8 cellular contexts compared by ENCODE assay signal in the genomic region with DNA sequence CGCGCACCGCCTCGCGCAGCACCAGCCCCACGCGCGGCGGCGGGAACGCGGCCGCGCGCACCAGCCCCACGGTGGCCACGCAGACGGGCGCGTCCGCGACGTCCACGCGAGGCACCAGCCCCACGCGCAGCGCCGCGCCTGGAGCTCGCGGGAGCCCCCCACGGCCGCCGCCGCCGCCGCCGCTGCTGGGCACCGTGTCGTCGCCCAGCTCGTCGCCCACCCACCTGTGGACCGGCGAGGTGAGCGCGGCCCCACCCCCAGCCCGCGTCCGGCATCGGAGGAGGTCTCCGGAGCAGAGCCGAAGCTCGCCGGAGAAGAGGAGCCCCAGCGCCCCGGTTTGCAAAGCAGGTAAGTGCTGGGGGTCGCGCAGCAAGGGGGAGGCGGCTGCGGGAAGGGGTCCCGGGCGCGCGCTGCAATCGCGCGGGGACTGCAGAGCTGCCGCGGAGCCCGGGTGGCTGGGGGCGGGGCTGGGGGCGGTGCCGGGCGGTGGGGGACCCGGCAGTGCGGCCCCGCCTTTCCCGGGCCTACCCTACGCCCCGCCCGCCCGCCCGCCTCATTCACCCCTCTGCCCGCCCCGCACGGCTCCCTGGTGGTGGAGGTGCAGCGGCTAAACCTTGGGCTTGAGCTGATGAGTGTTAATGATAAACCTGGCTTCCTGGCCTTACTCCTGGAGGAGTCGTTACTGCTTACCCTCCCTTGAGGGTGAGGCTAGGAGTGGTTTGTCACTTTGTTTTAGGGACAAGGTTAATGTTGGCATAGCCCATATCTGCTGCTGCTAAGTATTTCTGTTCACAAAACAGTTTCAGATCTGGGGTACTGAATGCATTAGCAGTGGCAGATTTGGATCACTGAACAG. TPM values are rescaled to one million over a fixed set of nuclear protein-coding genes. Genes with fewer than 3 reads are reported as not detected.
A peak's percentile ranks its signal among the peaks of the same experiment; 100 is the strongest.
DNase-seq lines count a peak whose midpoint lies in the region; ATAC-seq and TF ChIP-seq lines count a peak whose summit lies in the region.

No MANE protein-coding gene starts in this region.

- DNase-seq in CD1c-positive myeloid dendritic cell (ENCODE audit: extremely low spot score) (peak; percentile 81), NCI-H524 treated with DMSO at 0.1 percent for 48 hours (lab: John Stamatoyannopoulos, UW) (peak; percentile 20), dermis blood vessel endothelial cell (peak; percentile 65), right lobe of liver (peak; percentile 91 to 92 (median 91))
- DNase-seq in activated CD4-positive, alpha-beta T cell treated with anti-CD3 and anti-CD28 coated beads, Interleukin-2, amount 50 U/mL, for 4 hours, result peak; percentile 81 to 85
- DNase-seq in stimulated activated CD4-positive, alpha-beta T cell treated with anti-CD3 and anti-CD28 coated beads, TNF-alpha, amount 100 ng/mL, for 1 hour (ENCODE audit: low read depth in 3 of 3, low spot score in 1 of 3), result peak; percentile 65 to 83 (median 66)

- H3K4me3 ChIP-seq in right lobe of liver, result peak overlapping the region; percentile 72 to 92 (median 88)

- peak overlapping the region; percentile 36 to 90 (median 89) for H3K27ac ChIP-seq in right lobe of liver

- intact Hi-C loops in right lobe of liver (cut with DNase I), result no loop called here

- 0% methylated on average over 1 of the region's 90 CpGs for WGBS in right lobe of liver (ENCODE audit: insufficient coverage, low coverage, low lambda C conversion rate, missing lambda C conversion rate)

- TF ChIP-seq CTCF in right lobe of liver (IDR thresholded peaks at IDR 0.05), result peak in 1 of 4 donors; percentile 7

- no peak for TF ChIP-seq POLR2A in right lobe of liver (IDR thresholded peaks at IDR 0.05)

- no peaks in the 10 kb centered on the region for H3K27me3 ChIP-seq in right lobe of liver

- peaks cover 0 to 18% (median 3%) of the 10 kb centered on the region in 4 donors for H3K4me1 ChIP-seq in right lobe of liver

- peak; percentile 46 for ATAC-seq in GM19328 (IDR thresholded peaks at IDR 0.05; ENCODE audit: unreplicated experiment)
- peak; percentile 59 for ATAC-seq in HG03457 (IDR thresholded peaks at IDR 0.05; ENCODE audit: unreplicated experiment)
- peak; percentile 70 to 82 (median 79) for ATAC-seq in right lobe of liver

- no peaks in the 10 kb centered on the region for H3K36me3 ChIP-seq in right lobe of liver

- H3K9me3 ChIP-seq in right lobe of liver, result no peaks in the 10 kb centered on the region

RNA-seq across cellular contexts. Expression of a gene that starts 0.9 kb away (rescaled TPM):
- 2.7 and 3.9 TPM in 2 replicates for total RNA-seq in dermis blood vessel endothelial cell
- 1 to 10 TPM; 1.8 to 2.8 (median 2.3) TPM for total RNA-seq in right lobe of liver

Comparison
In these comparisons a context has a peak if more than half of its experiments do, and no peak if none do; other contexts are left out.
1. Peak in every context shown above with its lines: DNase-seq, ATAC-seq, H3K4me3 ChIP-seq and H3K27ac ChIP-seq.
2. DNase-seq: peak in every context shown above with its lines; median percentile 91 in right lobe of liver; 83 in activated CD4-positive, alpha-beta T cell treated with anti-CD3 and anti-CD28 coated beads, Interleukin-2, amount 50 U/mL, for 4 hours; 81 in CD1c-positive myeloid dendritic cell; 66 in stimulated activated CD4-positive, alpha-beta T cell treated with anti-CD3 and anti-CD28 coated beads, TNF-alpha, amount 100 ng/mL, for 1 hour; 65 in dermis blood vessel endothelial cell; 20 in NCI-H524 treated with DMSO at 0.1 percent for 48 hours.